Comparison of ENCODE assay signal across 18 cellular contexts in genomic region chr17:7119314-7119713, GRCh38. TPM values are rescaled to one million over a fixed set of nuclear protein-coding genes. Genes with fewer than 3 reads are reported as not detected.
DNase-seq lines count a peak whose midpoint lies in the region; ATAC-seq and TF ChIP-seq lines count a peak whose summit lies in the region.
"Had no signal": no experiment of that assay in that cellular context is flagged by ENCODE, and none has a peak within 500 bp of the region (broad histone marks: within the 10 kb centered on the region; RNA-seq: fewer than 3 reads in every experiment).

No MANE protein-coding gene starts in this region.

- no peaks in the 10 kb centered on the region for H3K36me3 ChIP-seq in GM23338 (ENCODE audit: insufficient read depth)
- H3K36me3 ChIP-seq in SJCRH30, result no peaks in the 10 kb centered on the region

- H3K27me3 Mint-ChIP-seq in GM23338 (ENCODE audit: insufficient read depth, low read depth, poor library complexity) (peaks cover 17% of the 10 kb centered on the region), chondrocyte (ENCODE audit: low read depth) (peaks cover 2% of the 10 kb centered on the region)
- H3K27me3 Mint-ChIP-seq in activated CD4-positive, alpha-beta memory T cell treated with anti-CD3 and anti-CD28 coated beads for 36 hours, result peaks cover 17% of the 10 kb centered on the region
- H3K27me3 Mint-ChIP-seq in activated T-helper 1 cell treated with anti-CD3 and anti-CD28 coated beads, Interleukin-12 subunit alpha, Interleukin-12 subunit beta, Interleukin-2, Interleukin-4 antibody, amounts not matched to agents 30 ng/mL and 10 ng/mL and 1 ng/mL, durations not matched to agents 14 hours and 24 hours and 36 hours (ENCODE audit: insufficient read depth), result peaks cover 25% of the 10 kb centered on the region

- no peaks in the 10 kb centered on the region for H3F3A ChIP-seq in GM23338 (replicated peaks; ENCODE audit: low read depth)

- CTCF ChIA-PET in activated CD4-positive, alpha-beta memory T cell treated with anti-CD3 and anti-CD28 coated beads for 36 hours (lab: Charles Lee), result interaction anchor here (0.8 kb wide), 1 partner anchor 67 kb away, joined by 3 read pairs; no protein-coding TSS in a partner anchor

- H3K79me2 ChIP-seq in GM23338 (replicated peaks; ENCODE audit: insufficient read depth), result no peaks in the 10 kb centered on the region

- H3K4me2 ChIP-seq in GM23338, result no peak overlapping the region
- H3K4me2 ChIP-seq: PC-9 had no signal

- H3K4me3 ChIP-seq in GM23338, result no peak overlapping the region
- no peak overlapping the region for H3K4me3 ChIP-seq in SJCRH30
- H3K4me3 ChIP-seq: PC-9 had no signal

- peaks cover 3% of the 10 kb centered on the region; the same call in 2 of the 3 replicates for H3K4me1 Mint-ChIP-seq in GM23338
- peaks cover 23% of the 10 kb centered on the region for H3K4me1 Mint-ChIP-seq in chondrocyte (ENCODE audit: low read depth)
- peaks cover 2% of the 10 kb centered on the region for H3K4me1 Mint-ChIP-seq in activated CD4-positive, alpha-beta memory T cell treated with anti-CD3 and anti-CD28 coated beads for 36 hours (ENCODE audit: low read depth)
- H3K4me1 Mint-ChIP-seq in activated T-helper 1 cell treated with anti-CD3 and anti-CD28 coated beads, Interleukin-12 subunit alpha, Interleukin-12 subunit beta, Interleukin-2, Interleukin-4 antibody, amounts not matched to agents 30 ng/mL and 10 ng/mL and 1 ng/mL, durations not matched to agents 14 hours and 24 hours and 36 hours (ENCODE audit: low read depth), result peaks cover 7% of the 10 kb centered on the region

- ATAC-seq in GM23338 (peak; percentile 69), sciatic nerve (peak; percentile 23)
- ATAC-seq: HepG2 had no signal

- no peaks in the 10 kb centered on the region for H3K9me2 ChIP-seq in GM23338 (ENCODE audit: insufficient read depth)

- peak overlapping the region; percentile 5; the same call in 1 of the 2 replicates for H2AFZ ChIP-seq in GM23338
- H2AFZ ChIP-seq: PC-9 had no signal

- H3K9me3 ChIP-seq in SJCRH30 (replicated peaks), result no peaks in the 10 kb centered on the region

- intact Hi-C loops in sciatic nerve (cut with DNase I), result loop anchor here (5.0 kb wide), 1 partner anchor 887 kb away; no protein-coding TSS in a partner anchor
- intact Hi-C loops in activated CD4-positive, alpha-beta memory T cell treated with anti-CD3 and anti-CD28 coated beads for 36 hours (cut with micrococcal nuclease), result no loop called here
- intact Hi-C loops in activated T-helper 1 cell treated with anti-CD3 and anti-CD28 coated beads, Interleukin-12 subunit alpha, Interleukin-12 subunit beta, Interleukin-2, Interleukin-4 antibody, amounts not matched to agents 30 ng/mL and 10 ng/mL and 1 ng/mL, durations not matched to agents 14 hours and 24 hours and 36 hours (cut with micrococcal nuclease), result no loop called here

- H3K27me3 ChIP-seq in GM23338 (ENCODE audit: insufficient read depth) (no peaks in the 10 kb centered on the region), SJCRH30 (no peaks in the 10 kb centered on the region)

- H3K4me3 Mint-ChIP-seq in GM23338 (no peak overlapping the region), chondrocyte (ENCODE audit: unreplicated experiment) (no peak overlapping the region)
- H3K4me3 Mint-ChIP-seq in activated CD4-positive, alpha-beta memory T cell treated with anti-CD3 and anti-CD28 coated beads for 36 hours, result no peak overlapping the region
- no peak overlapping the region for H3K4me3 Mint-ChIP-seq in activated T-helper 1 cell treated with anti-CD3 and anti-CD28 coated beads, Interleukin-12 subunit alpha, Interleukin-12 subunit beta, Interleukin-2, Interleukin-4 antibody, amounts not matched to agents 30 ng/mL and 10 ng/mL and 1 ng/mL, durations not matched to agents 14 hours and 24 hours and 36 hours
- H3K4me3 Mint-ChIP-seq: HFFc6 had no signal

- H4K20me1 ChIP-seq in GM23338 (replicated peaks; ENCODE audit: insufficient read depth), result no peaks in the 10 kb centered on the region

- H3K9me3 Mint-ChIP-seq in GM23338 (no peaks in the 10 kb centered on the region), chondrocyte (ENCODE audit: low read depth) (peaks cover 5% of the 10 kb centered on the region)
- H3K9me3 Mint-ChIP-seq in activated CD4-positive, alpha-beta memory T cell treated with anti-CD3 and anti-CD28 coated beads for 36 hours, result no peaks in the 10 kb centered on the region
- H3K9me3 Mint-ChIP-seq in activated T-helper 1 cell treated with anti-CD3 and anti-CD28 coated beads, Interleukin-12 subunit alpha, Interleukin-12 subunit beta, Interleukin-2, Interleukin-4 antibody, amounts not matched to agents 30 ng/mL and 10 ng/mL and 1 ng/mL, durations not matched to agents 14 hours and 24 hours and 36 hours, result no peaks in the 10 kb centered on the region
- H3K9me3 Mint-ChIP-seq: HFFc6 had no signal

- POLR2A ChIA-PET in activated CD4-positive, alpha-beta memory T cell treated with anti-CD3 and anti-CD28 coated beads for 36 hours (lab: Charles Lee), result no interaction called here

- no peak overlapping the region for H3K27ac Mint-ChIP-seq in GM23338
- no peak overlapping the region for H3K27ac Mint-ChIP-seq in chondrocyte (ENCODE audit: unreplicated experiment)
- H3K27ac Mint-ChIP-seq in activated CD4-positive, alpha-beta memory T cell treated with anti-CD3 and anti-CD28 coated beads for 36 hours, result no peak overlapping the region
- H3K27ac Mint-ChIP-seq in activated T-helper 1 cell treated with anti-CD3 and anti-CD28 coated beads, Interleukin-12 subunit alpha, Interleukin-12 subunit beta, Interleukin-2, Interleukin-4 antibody, amounts not matched to agents 30 ng/mL and 10 ng/mL and 1 ng/mL, durations not matched to agents 14 hours and 24 hours and 36 hours, result no peak overlapping the region
- H3K27ac Mint-ChIP-seq: HFFc6 had no signal

- H3K36me3 Mint-ChIP-seq in GM23338 (ENCODE audit: low read depth) (no peaks in the 10 kb centered on the region), chondrocyte (ENCODE audit: low read depth) (peaks cover 3% of the 10 kb centered on the region)
- H3K36me3 Mint-ChIP-seq in activated CD4-positive, alpha-beta memory T cell treated with anti-CD3 and anti-CD28 coated beads for 36 hours, result no peaks in the 10 kb centered on the region
- H3K36me3 Mint-ChIP-seq in activated T-helper 1 cell treated with anti-CD3 and anti-CD28 coated beads, Interleukin-12 subunit alpha, Interleukin-12 subunit beta, Interleukin-2, Interleukin-4 antibody, amounts not matched to agents 30 ng/mL and 10 ng/mL and 1 ng/mL, durations not matched to agents 14 hours and 24 hours and 36 hours (ENCODE audit: low read depth), result no peaks in the 10 kb centered on the region

- DNase-seq in GM23338 (ENCODE audit: low spot score), result peak; percentile 43
- peak; percentile 22 for DNase-seq in NCI-H82 treated with DMSO at 0.1 percent for 48 hours (lab: John Stamatoyannopoulos, UW; ENCODE audit: unreplicated experiment)
- DNase-seq in chondrocyte (ENCODE audit: low spot score), result peak; percentile 83
- no peak for DNase-seq in sciatic nerve (ENCODE audit: low spot score)
- DNase-seq in SJCRH30, result no peak
- DNase-seq in caudate nucleus (lab: John Stamatoyannopoulos, UW), result no peak
- DNase-seq in activated CD4-positive, alpha-beta memory T cell treated with anti-CD3 and anti-CD28 coated beads for 36 hours, result no peak
- no peak for DNase-seq in activated T-helper 1 cell treated with anti-CD3 and anti-CD28 coated beads, Interleukin-12 subunit alpha, Interleukin-12 subunit beta, Interleukin-2, Interleukin-4 antibody, amounts not matched to agents 30 ng/mL and 10 ng/mL and 1 ng/mL, durations not matched to agents 14 hours and 24 hours and 36 hours (ENCODE audit: low spot score)
- DNase-seq: DMS 273 treated with DMSO at 0.1 percent for 48 hours, HFFc6, KG1, NCI-H1417, NCI-H187, NCI-H226, NCI-H524, PC-9 had no signal

- H3K4me1 ChIP-seq in GM23338 (ENCODE audit: insufficient read depth), result 0 out of 2 replicates have a peak, but pooled peaks cover 7% of the 10 kb centered on the region
- no peaks in the 10 kb centered on the region for H3K4me1 ChIP-seq in SJCRH30

- TF ChIP-seq CTCF in GM23338 (conservative IDR thresholded peaks at IDR 0.05; ENCODE audit: low read depth in 2 of 2), result no peak
- no peak for TF ChIP-seq CTCF in chondrocyte (IDR thresholded peaks at IDR 0.05)

- no peak overlapping the region for H3K27ac ChIP-seq in GM23338 (ENCODE audit: low read depth)
- no peak overlapping the region for H3K27ac ChIP-seq in SJCRH30
- H3K27ac ChIP-seq in caudate nucleus (ENCODE audit: low read depth, low read length), result no peak overlapping the region
- H3K27ac ChIP-seq: PC-9 had no signal

TF ChIP-seq in GM23338, 12 proteins besides CTCF, POLR2A, EP300 and RAD21 (continues in another document):
- TF ChIP-seq ZNF114 (CRISPR knock-in tag; IDR thresholded peaks at IDR 0.05), result no peak
- TF ChIP-seq NANOG (IDR thresholded peaks at IDR 0.05; ENCODE audit: borderline replicate concordance), result no peak

RNA-seq across cellular contexts. Expression of gene ASGR2, which starts 4.7 kb away (rescaled TPM):
- 0.97 TPM in 1 of 2 replicates, not detected in the other for total RNA-seq in GM23338 (2014; rRNA removed; shearing (Covaris generic))
- polyA plus RNA-seq in GM23338 (2016; fragmentation: Nextera tagmentation; extraction: Ambion mirVana), result not detected in 2 replicates
- not detected in 3 replicates for total RNA-seq in chondrocyte
- 1.1 TPM for total RNA-seq in sciatic nerve
- not detected in 2 replicates for total RNA-seq in SJCRH30 (2014; rRNA removed; shearing (Covaris generic))
- total RNA-seq in activated CD4-positive, alpha-beta memory T cell treated with anti-CD3 and anti-CD28 coated beads for 36 hours, result not detected
- not detected in 2 replicates for total RNA-seq in activated T-helper 1 cell treated with anti-CD3 and anti-CD28 coated beads, Interleukin-12 subunit alpha, Interleukin-12 subunit beta, Interleukin-2, Interleukin-4 antibody, amounts not matched to agents 30 ng/mL and 10 ng/mL and 1 ng/mL, durations not matched to agents 14 hours and 24 hours and 36 hours
- total RNA-seq: HFFc6, PC-9 had no signal

RNA-seq across cellular contexts. Expression of gene CLEC10A, which starts 39.3 kb away (rescaled TPM):
- total RNA-seq in GM23338 (2014; rRNA removed; shearing (Covaris generic)), result not detected in 2 replicates
- polyA plus RNA-seq in GM23338 (2016; fragmentation: Nextera tagmentation; extraction: Ambion mirVana), result not detected in 2 replicates
- not detected in 3 replicates for total RNA-seq in chondrocyte
- total RNA-seq in sciatic nerve, result 14.7 TPM
- total RNA-seq in SJCRH30 (2014; rRNA removed; shearing (Covaris generic)), result not detected in 2 replicates
- not detected for total RNA-seq in activated CD4-positive, alpha-beta memory T cell treated with anti-CD3 and anti-CD28 coated beads for 36 hours
- total RNA-seq in activated T-helper 1 cell treated with anti-CD3 and anti-CD28 coated beads, Interleukin-12 subunit alpha, Interleukin-12 subunit beta, Interleukin-2, Interleukin-4 antibody, amounts not matched to agents 30 ng/mL and 10 ng/mL and 1 ng/mL, durations not matched to agents 14 hours and 24 hours and 36 hours, result not detected in 2 replicates
- total RNA-seq: H4, HepG2, HFFc6, PC-9 had no signal

RNA-seq across cellular contexts. Expression of gene ASGR1, which starts 59.9 kb away (rescaled TPM):
- total RNA-seq in GM23338 (2014; rRNA removed; shearing (Covaris generic)), result 5.3 and 9.0 TPM in 2 replicates
- 5.9 and 8.3 TPM in 2 replicates for polyA plus RNA-seq in GM23338 (2016; fragmentation: Nextera tagmentation; extraction: Ambion mirVana)
- 0.46 to 1.9 TPM (median 0.97 TPM) in 3 replicates for total RNA-seq in chondrocyte
- 2.3 TPM for total RNA-seq in sciatic nerve
- total RNA-seq in SJCRH30 (2014; rRNA removed; shearing (Covaris generic)), result 0.79 and 0.84 TPM in 2 replicates
- 1 to 10 TPM in 1 of 2 experiments, under 1 TPM in 1; 0.76 to 1.2 TPM for total RNA-seq in activated CD4-positive, alpha-beta memory T cell treated with anti-CD3 and anti-CD28 coated beads for 36 hours
- total RNA-seq in activated T-helper 1 cell treated with anti-CD3 and anti-CD28 coated beads, Interleukin-12 subunit alpha, Interleukin-12 subunit beta, Interleukin-2, Interleukin-4 antibody, amounts not matched to agents 30 ng/mL and 10 ng/mL and 1 ng/mL, durations not matched to agents 14 hours and 24 hours and 36 hours, result 1.1 and 1.6 TPM in 2 replicates

Comparison
In these comparisons a context has a peak if more than half of its experiments do, and no peak if none do; other contexts are left out.
1. DNase-seq: peak in GM23338 (single experiment), NCI-H82 treated with DMSO at 0.1 percent for 48 hours (single experiment) and chondrocyte (single experiment); none in sciatic nerve (single experiment), SJCRH30 (0 of 2), caudate nucleus (0 of 61), activated CD4-positive, alpha-beta memory T cell treated with anti-CD3 and anti-CD28 coated beads for 36 hours (single experiment) and activated T-helper 1 cell treated with anti-CD3 and anti-CD28 coated beads, Interleukin-12 subunit alpha, Interleukin-12 subunit beta, Interleukin-2, Interleukin-4 antibody, amounts not matched to agents 30 ng/mL and 10 ng/mL and 1 ng/mL, durations not matched to agents 14 hours and 24 hours and 36 hours (single experiment).
2. RNA of gene CLEC10A, which starts 39.3 kb away (total RNA-seq): 14.7 TPM in sciatic nerve (single experiment); not detected in GM23338, not detected in chondrocyte, not detected in SJCRH30, not detected in activated CD4-positive, alpha-beta memory T cell treated with anti-CD3 and anti-CD28 coated beads for 36 hours and not detected in activated T-helper 1 cell treated with anti-CD3 and anti-CD28 coated beads, Interleukin-12 subunit alpha, Interleukin-12 subunit beta, Interleukin-2, Interleukin-4 antibody, amounts not matched to agents 30 ng/mL and 10 ng/mL and 1 ng/mL, durations not matched to agents 14 hours and 24 hours and 36 hours; every median in the first group is over 10 times any median in the second.